1 cellular context compared by ENCODE assay signal in the genomic region with DNA sequence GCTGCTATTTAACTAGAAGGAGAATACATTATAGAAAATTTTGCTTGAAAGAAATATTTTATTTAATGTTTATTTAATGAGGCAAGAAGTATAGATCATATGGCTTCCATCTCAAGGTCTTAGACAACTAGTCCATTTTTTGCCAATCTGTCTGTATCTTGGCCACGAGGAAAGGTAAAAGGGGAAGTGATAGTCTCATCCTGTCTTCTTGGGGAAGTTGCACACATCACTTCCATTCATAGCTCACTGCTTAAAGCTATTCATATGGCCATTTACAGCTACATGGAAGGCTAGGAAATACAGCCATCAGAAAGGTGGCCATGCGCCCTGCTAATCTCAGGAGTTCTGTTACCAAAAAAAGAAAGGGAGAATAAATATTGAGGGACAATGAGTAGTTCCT.
TF ChIP-seq lines count a peak whose summit lies in the region.

No MANE protein-coding gene starts in this region.

TF ChIP-seq in GM12878, 131 proteins besides CTCF, POLR2A, EP300 and RAD21:
- peak; percentile 78; the same call in 1 of the 2 replicates for TF ChIP-seq SPI1 (IDR thresholded peaks at IDR 0.05; ENCODE audit: borderline replicate concordance, insufficient read depth, low read depth, low read length)
- TF ChIP-seq ZNF622 (IDR thresholded peaks at IDR 0.05) = no peak
